In genomic region chr4:131526686-131527085, GRCh38 we compare ENCODE assay signal across 26 cellular contexts.
"Had no signal": no experiment of that assay in that cellular context is flagged by ENCODE, and none has a peak within 500 bp of the region (broad histone marks: within the 10 kb centered on the region; RNA-seq: fewer than 3 reads in every experiment).

No MANE protein-coding gene starts in this region.

- H3K4me1 Mint-ChIP-seq: activated CD4-positive, alpha-beta T cell treated with anti-CD3 and anti-CD28 coated beads for 36 hours; activated naive CD4-positive, alpha-beta T cell treated with anti-CD3 and anti-CD28 coated beads, Interleukin-2, amount 50 U/mL, for 24 hours had no signal

- H3K27me3 ChIP-seq: Peyer's patch, SJCRH30 had no signal

- H3K4me3 ChIP-seq: K562, Peyer's patch, SJCRH30 had no signal

- H3K27me3 Mint-ChIP-seq: activated CD4-positive, alpha-beta T cell treated with anti-CD3 and anti-CD28 coated beads for 36 hours; activated CD8-positive, alpha-beta T cell treated with anti-CD3 and anti-CD28 coated beads for 36 hours; activated naive CD4-positive, alpha-beta T cell treated with anti-CD3 and anti-CD28 coated beads, Interleukin-2, amount 50 U/mL, for 24 hours had no signal

- H3K9me3 ChIP-seq: Peyer's patch, SJCRH30, SK-N-SH had no signal

- H3K36me3 ChIP-seq: Peyer's patch, SJCRH30 had no signal

- H3K36me3 Mint-ChIP-seq: activated naive CD4-positive, alpha-beta T cell treated with anti-CD3 and anti-CD28 coated beads, Interleukin-2, amount 50 U/mL, for 24 hours had no signal

- DNase-seq: activated CD4-positive, alpha-beta T cell treated with anti-CD3 and anti-CD28 coated beads for 36 hours; activated CD4-positive, alpha-beta T cell treated with anti-CD3 and anti-CD28 coated beads, Interleukin-2, amount 50 U/mL, for 1 hour; activated CD8-positive, alpha-beta memory T cell treated with anti-CD3 and anti-CD28 coated beads, Interleukin-2, amount 50 U/mL, for 4 hours; activated CD8-positive, alpha-beta T cell treated with anti-CD3 and anti-CD28 coated beads for 36 hours; activated T-cell treated with anti-CD3 and anti-CD28 coated beads, Interleukin-2, amount 50 U/mL, for 72 hours; Karpas-422; MV-4-11; NCI-H1105; NCI-H1436; NCI-H1694 treated with DMSO at 0.1 percent for 48 hours; NCI-H2029 treated with DMSO at 0.1 percent for 48 hours; NCI-H345; NCI-H510A; NCI-H526 treated with DMSO at 0.1 percent for 48 hours; NCI-H82; NK-92 treated with Interleukin-12 subunit alpha and Interleukin-12 subunit beta, amount 100 ng/mL, for 24 hours; Peyer's patch; Right ventricle myocardium superior; SJCRH30; SK-N-SH; T-helper 1 cell had no signal

- H3K27ac ChIP-seq: Peyer's patch, RWPE1, SJCRH30, VCaP had no signal

- H3K27ac Mint-ChIP-seq: activated CD4-positive, alpha-beta T cell treated with anti-CD3 and anti-CD28 coated beads for 36 hours; activated CD8-positive, alpha-beta T cell treated with anti-CD3 and anti-CD28 coated beads for 36 hours; activated naive CD4-positive, alpha-beta T cell treated with anti-CD3 and anti-CD28 coated beads, Interleukin-2, amount 50 U/mL, for 24 hours; activated T-cell treated with anti-CD3 and anti-CD28 coated beads, Interleukin-2, amount 50 U/mL, for 72 hours; activated T-helper 2 cell treated with anti-CD3 and anti-CD28 coated beads, Interferon-gamma antibody, Interleukin-2, Interleukin-4, amounts not matched to agents 10 μg/mL and 5 μg/mL and 100 μg/mL, durations not matched to agents 14 hours and 24 hours and 36 hours had no signal

- H3K9me3 Mint-ChIP-seq: activated CD8-positive, alpha-beta T cell treated with anti-CD3 and anti-CD28 coated beads for 36 hours; activated T-helper 2 cell treated with anti-CD3 and anti-CD28 coated beads, Interferon-gamma antibody, Interleukin-2, Interleukin-4, amounts not matched to agents 10 μg/mL and 5 μg/mL and 100 μg/mL, durations not matched to agents 14 hours and 24 hours and 36 hours had no signal

- ATAC-seq: activated CD4-positive, alpha-beta T cell treated with anti-CD3 and anti-CD28 coated beads for 36 hours; activated CD8-positive, alpha-beta T cell treated with anti-CD3 and anti-CD28 coated beads for 36 hours; activated T-cell treated with anti-CD3 and anti-CD28 coated beads, Interleukin-2, amount 50 U/mL, for 72 hours; K562 had no signal

- H3K4me3 Mint-ChIP-seq: activated CD4-positive, alpha-beta T cell treated with anti-CD3 and anti-CD28 coated beads for 36 hours; activated CD8-positive, alpha-beta T cell treated with anti-CD3 and anti-CD28 coated beads for 36 hours; activated naive CD4-positive, alpha-beta T cell treated with anti-CD3 and anti-CD28 coated beads, Interleukin-2, amount 50 U/mL, for 24 hours; activated T-cell treated with anti-CD3 and anti-CD28 coated beads, Interleukin-2, amount 50 U/mL, for 72 hours had no signal

- H3K4me1 ChIP-seq: Peyer's patch, SJCRH30 had no signal
